1 cellular context compared by ENCODE assay signal in genomic region chr6:138499303-138499991, GRCh38.
A peak's percentile ranks its signal among the peaks of the same experiment; 100 is the strongest.
TF ChIP-seq lines count a peak whose summit lies in the region.

NHSL1 (minus strand) TSS chr6:138499494; CDS start chr6:138499290, 204 bp downstream.

TF ChIP-seq in HepG2, 621 proteins besides CTCF, POLR2A, EP300 and RAD21 (continued from another document and continues in another):
- TF ChIP-seq ARID3A (IDR thresholded peaks at IDR 0.05; ENCODE audit: low read depth, low read length), result peak; percentile 35; the same call in 1 of the 2 replicates
- TF ChIP-seq POLR2G (IDR thresholded peaks at IDR 0.05; ENCODE audit: low read depth, low read length), result peak; percentile 88
- peak; percentile 22; the same call in 1 of the 2 replicates for TF ChIP-seq MEF2D (CRISPR knock-in tag; IDR thresholded peaks at IDR 0.05)
- TF ChIP-seq BATF2 (CRISPR knock-in tag; IDR thresholded peaks at IDR 0.05), result no peak
- no peak for TF ChIP-seq ZNF574 (CRISPR knock-in tag; IDR thresholded peaks at IDR 0.05)
- no peak for TF ChIP-seq ZNF546 (CRISPR knock-in tag; conservative IDR thresholded peaks at IDR 0.05)
- peak; percentile 65; the same call in 1 of the 2 replicates for TF ChIP-seq RARG (CRISPR knock-in tag; IDR thresholded peaks at IDR 0.05; ENCODE audit: low read depth)
- no peak for TF ChIP-seq ZNF841 (CRISPR knock-in tag; IDR thresholded peaks at IDR 0.05; ENCODE audit: borderline replicate concordance)
- TF ChIP-seq AKNA (CRISPR knock-in tag; IDR thresholded peaks at IDR 0.05; ENCODE audit: borderline replicate concordance), result no peak
- TF ChIP-seq ZNF335 (CRISPR knock-in tag; IDR thresholded peaks at IDR 0.05), result no peak
- TF ChIP-seq MTF1 (CRISPR knock-in tag; IDR thresholded peaks at IDR 0.05), result no peak
- no peak for TF ChIP-seq ZNF441 (CRISPR knock-in tag; IDR thresholded peaks at IDR 0.05; ENCODE audit: borderline replicate concordance)
- no peak for TF ChIP-seq PAX8 (CRISPR knock-in tag; IDR thresholded peaks at IDR 0.05; ENCODE audit: borderline replicate concordance)
- TF ChIP-seq PBX2 (CRISPR knock-in tag; IDR thresholded peaks at IDR 0.05), result no peak
- TF ChIP-seq FOXP4 (CRISPR knock-in tag; IDR thresholded peaks at IDR 0.05), result peak; percentile 38; the same call in 1 of the 2 replicates
- TF ChIP-seq ZBTB8A (CRISPR knock-in tag; IDR thresholded peaks at IDR 0.05; ENCODE audit: borderline replicate concordance, low read depth), result no peak; the same call in 1 of the 2 replicates
- TF ChIP-seq NR3C1 (CRISPR knock-in tag; IDR thresholded peaks at IDR 0.05), result no peak
- no peak; the same call in 1 of the 2 replicates for TF ChIP-seq ZNF704 (CRISPR knock-in tag; IDR thresholded peaks at IDR 0.05; ENCODE audit: borderline replicate concordance)
- no peak for TF ChIP-seq ZNF329 (CRISPR knock-in tag; IDR thresholded peaks at IDR 0.05; ENCODE audit: low read depth)
- no peak for TF ChIP-seq PRMT3 (CRISPR knock-in tag; IDR thresholded peaks at IDR 0.05; ENCODE audit: borderline replicate concordance, low read depth)
- TF ChIP-seq ZNF609 (CRISPR knock-in tag; IDR thresholded peaks at IDR 0.05; ENCODE audit: borderline replicate concordance), result peak; percentile 58; the same call in 1 of the 2 replicates
- TF ChIP-seq ZNF674 (CRISPR knock-in tag; IDR thresholded peaks at IDR 0.05; ENCODE audit: low read depth), result no peak
- TF ChIP-seq POGK (CRISPR knock-in tag; conservative IDR thresholded peaks at IDR 0.05), result no peak; the same call in 1 of the 2 replicates
- no peak for TF ChIP-seq KDM4B (CRISPR knock-in tag; IDR thresholded peaks at IDR 0.05)
- TF ChIP-seq KDM5A (IDR thresholded peaks at IDR 0.05; ENCODE audit: borderline replicate concordance, low read length), result no peak
- TF ChIP-seq ZIK1 (CRISPR knock-in tag; IDR thresholded peaks at IDR 0.05; ENCODE audit: borderline replicate concordance, low read depth), result no peak
- no peak for TF ChIP-seq CERS6 (CRISPR knock-in tag; IDR thresholded peaks at IDR 0.05)
- TF ChIP-seq NR2F1 (CRISPR knock-in tag; IDR thresholded peaks at IDR 0.05), result no peak
